ENCODE assay signal across 19 cellular contexts in the genomic region with DNA sequence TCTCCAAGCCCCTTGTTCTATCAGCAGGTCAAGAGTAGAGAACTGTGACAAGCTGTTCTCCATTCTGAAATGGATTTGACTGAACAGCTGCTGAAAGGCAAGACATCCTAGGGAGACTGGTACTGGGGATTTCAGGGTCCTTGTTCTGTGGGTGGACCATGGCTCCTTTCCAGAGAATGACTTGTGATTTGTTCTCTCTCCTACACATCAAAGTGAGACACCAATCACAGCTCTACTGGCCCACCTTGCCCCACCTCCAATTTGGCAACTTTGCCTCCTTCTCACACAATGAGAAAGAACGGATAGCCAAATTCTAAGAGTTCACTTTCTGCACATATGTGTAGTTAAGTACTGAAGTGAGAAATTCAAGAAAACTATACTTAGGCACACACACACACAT.
DNase-seq lines count a peak whose midpoint lies in the region; TF ChIP-seq lines count a peak whose summit lies in the region.
"Had no signal": no experiment of that assay in that cellular context is flagged by ENCODE, and none has a peak within 500 bp of the region (broad histone marks: within the 10 kb centered on the region; RNA-seq: fewer than 3 reads in every experiment).

No MANE protein-coding gene starts in this region.

- H3K4me3 ChIP-seq in dorsolateral prefrontal cortex, result no peak overlapping the region
- H3K4me3 ChIP-seq in smooth muscle cell, result no peak overlapping the region
- H3K4me3 ChIP-seq: BLaER1 had no signal

- no peaks in the 10 kb centered on the region for H3K27me3 Mint-ChIP-seq in IgD-negative memory B cell

- peak overlapping the region in 30 of 59 donors; percentile 4 to 80 (median 54) for H3K27ac ChIP-seq in dorsolateral prefrontal cortex
- peak overlapping the region; percentile 94 for H3K27ac ChIP-seq in smooth muscle cell (ENCODE audit: low read depth)
- H3K27ac ChIP-seq: 22Rv1, BLaER1 had no signal

- no peaks in the 10 kb centered on the region for H3K9me3 Mint-ChIP-seq in IgD-negative memory B cell

- H3K4me3 Mint-ChIP-seq in IgD-negative memory B cell, result peak overlapping the region in 3 of 4 donors; percentile 43 to 65 (median 51)
- H3K4me3 Mint-ChIP-seq: activated CD8-positive, alpha-beta memory T cell treated with anti-CD3 and anti-CD28 coated beads, Interleukin-2, amount 10 ng/mL, durations not matched to agents 7 days and 5 days had no signal

- H3K27ac Mint-ChIP-seq in IgD-negative memory B cell, result peak overlapping the region; percentile 52 to 83 (median 74)
- H3K27ac Mint-ChIP-seq: activated CD8-positive, alpha-beta memory T cell treated with anti-CD3 and anti-CD28 coated beads, Interleukin-2, amount 10 ng/mL, durations not matched to agents 7 days and 5 days had no signal

- H3K79me2 ChIP-seq in smooth muscle cell (ENCODE audit: low read depth), result peaks cover 61% of the 10 kb centered on the region

- no peak overlapping the region for H2AFZ ChIP-seq in smooth muscle cell (ENCODE audit: low read depth)

- TF ChIP-seq CTCF in dorsolateral prefrontal cortex (IDR thresholded peaks at IDR 0.05 in 54 of 56, conservative IDR thresholded peaks at IDR 0.05 in 2 of 56; ENCODE audit: low read depth in 1 of 56, partially characterized antibody in 56 of 56) (no peak), smooth muscle cell (IDR thresholded peaks at IDR 0.05; ENCODE audit: borderline replicate concordance, insufficient read depth, poor library complexity, severe bottlenecking) (no peak)

- intact Hi-C loops in dorsolateral prefrontal cortex (cut with DNase I), result no loop called here

- peaks cover 74 to 88% (median 76%) of the 10 kb centered on the region in 3 donors for H3K4me1 Mint-ChIP-seq in IgD-negative memory B cell
- H3K4me1 Mint-ChIP-seq: activated CD8-positive, alpha-beta memory T cell treated with anti-CD3 and anti-CD28 coated beads, Interleukin-2, amount 10 ng/mL, durations not matched to agents 7 days and 5 days had no signal

- H3K4me2 ChIP-seq in smooth muscle cell, result no peak overlapping the region

- H3F3A ChIP-seq in smooth muscle cell (ENCODE audit: low read depth), result peaks cover 11% of the 10 kb centered on the region

- DNase-seq in DMS 273 (lab: John Stamatoyannopoulos, UW; ENCODE audit: unreplicated experiment), result peak; percentile 12
- DNase-seq in DMS 273 treated with DMSO at 0.1 percent for 48 hours (lab: John Stamatoyannopoulos, UW), result no peak
- peak in 1 of 10 donors; percentile 47 for DNase-seq in dorsolateral prefrontal cortex
- no peak for DNase-seq in smooth muscle cell (lab: John Stamatoyannopoulos, UW; ENCODE audit: unreplicated experiment)
- no peak for DNase-seq in NCI-H748 (lab: John Stamatoyannopoulos, UW; ENCODE audit: unreplicated experiment)
- DNase-seq in COR-L47 (lab: John Stamatoyannopoulos, UW), result no peak
- no peak for DNase-seq in NK-92 treated with Interleukin-12 subunit alpha and Interleukin-12 subunit beta, amount 100 ng/mL, for 24 hours (lab: John Stamatoyannopoulos, UW)
- DNase-seq: activated CD8-positive, alpha-beta memory T cell treated with anti-CD3 and anti-CD28 coated beads, Interleukin-2, amount 10 ng/mL, durations not matched to agents 7 days and 5 days; amniotic stem cell; cerebellar nuclear complex; left colon; NCI-H187 treated with DMSO at 0.1 percent for 48 hours; nucleus accumbens; stimulated activated CD4-positive, alpha-beta T cell treated with anti-CD3 and anti-CD28 coated beads, Interleukin-4, amount 100 ng/mL, for 24 hours; stimulated activated CD8-positive, alpha-beta memory T cell treated with anti-CD3 and anti-CD28 coated beads, Interleukin-4, amount 100 ng/mL, for 48 hours; T1000 had no signal

- no peak overlapping the region for H3K9ac ChIP-seq in smooth muscle cell (ENCODE audit: low read depth)
- H3K9ac ChIP-seq: BLaER1 had no signal

- peaks cover 10% of the 10 kb centered on the region for H3K36me3 Mint-ChIP-seq in IgD-negative memory B cell
- H3K36me3 Mint-ChIP-seq: activated CD8-positive, alpha-beta memory T cell treated with anti-CD3 and anti-CD28 coated beads, Interleukin-2, amount 10 ng/mL, durations not matched to agents 7 days and 5 days had no signal

- peaks cover 10% of the 10 kb centered on the region for H4K20me1 ChIP-seq in smooth muscle cell (ENCODE audit: low read depth)

- peaks cover 13% of the 10 kb centered on the region for H3K4me1 ChIP-seq in smooth muscle cell (ENCODE audit: low read depth)

- H3K27me3 ChIP-seq in dorsolateral prefrontal cortex (no peaks in the 10 kb centered on the region), smooth muscle cell (ENCODE audit: low read depth) (no peaks in the 10 kb centered on the region)
- H3K27me3 ChIP-seq: BLaER1 had no signal

- 92% methylated on average over 1 of the region's 1 CpG for WGBS in smooth muscle cell (ENCODE audit: low lambda C conversion rate)

- H3K36me3 ChIP-seq in smooth muscle cell (ENCODE audit: low read depth), result no peaks in the 10 kb centered on the region

- no peaks in the 10 kb centered on the region for H3K9me3 ChIP-seq in smooth muscle cell (replicated peaks; ENCODE audit: low read depth)
- H3K9me3 ChIP-seq: BLaER1 had no signal
